Comparison of ENCODE assay signal across 1 cellular context in genomic region chr1:156176610-156177210, GRCh38.
TF ChIP-seq lines count a peak whose summit lies in the region.

No MANE protein-coding gene starts in this region.

TF ChIP-seq in HepG2, 621 proteins besides CTCF, POLR2A, EP300 and RAD21 (continues in another document):
- TF ChIP-seq FUBP1 (CRISPR knock-in tag; IDR thresholded peaks at IDR 0.05; ENCODE audit: borderline replicate concordance), result no peak
- TF ChIP-seq TARDBP (CRISPR knock-in tag; IDR thresholded peaks at IDR 0.05), result 0 out of 2 replicates have a peak, but pooled peaks have one; percentile 36
- TF ChIP-seq RBM22 (optimal IDR thresholded peaks at IDR 0.05; ENCODE audit: low read length), result no peak
- no peak for TF ChIP-seq HNRNPH1 (optimal IDR thresholded peaks at IDR 0.05; ENCODE audit: low read depth, low read length)
- no peak for TF ChIP-seq MTERF4 (CRISPR knock-in tag; IDR thresholded peaks at IDR 0.05)
- TF ChIP-seq CSRNP1 (CRISPR knock-in tag; IDR thresholded peaks at IDR 0.05), result no peak
- no peak for TF ChIP-seq KDM6A (CRISPR knock-in tag; IDR thresholded peaks at IDR 0.05; ENCODE audit: low read depth)
- TF ChIP-seq NRL (CRISPR knock-in tag; IDR thresholded peaks at IDR 0.05; ENCODE audit: borderline replicate concordance), result no peak
- no peak for TF ChIP-seq MTA3 (CRISPR knock-in tag; IDR thresholded peaks at IDR 0.05)
- TF ChIP-seq ZNF263 (CRISPR knock-in tag; IDR thresholded peaks at IDR 0.05), result peak; percentile 62; the same call in 1 of the 2 replicates
- TF ChIP-seq PLRG1 (conservative IDR thresholded peaks at IDR 0.05), result no peak
- TF ChIP-seq ZNF598 (CRISPR knock-in tag; IDR thresholded peaks at IDR 0.05; ENCODE audit: borderline replicate concordance), result peak; percentile 30; the same call in 1 of the 2 replicates
- TF ChIP-seq SNAI1 (CRISPR knock-in tag; IDR thresholded peaks at IDR 0.05; ENCODE audit: borderline replicate concordance), result no peak
- no peak for TF ChIP-seq TOE1 (CRISPR knock-in tag; IDR thresholded peaks at IDR 0.05)
- peak; percentile 100 for TF ChIP-seq ZNF543 (CRISPR knock-in tag; IDR thresholded peaks at IDR 0.05)
- TF ChIP-seq PATZ1 (CRISPR knock-in tag; IDR thresholded peaks at IDR 0.05), result no peak
- no peak for TF ChIP-seq ATRX (CRISPR knock-in tag; IDR thresholded peaks at IDR 0.05; ENCODE audit: borderline replicate concordance)
- TF ChIP-seq ZBTB37 (CRISPR knock-in tag; IDR thresholded peaks at IDR 0.05), result no peak
- TF ChIP-seq ZNF784 (CRISPR knock-in tag; IDR thresholded peaks at IDR 0.05; ENCODE audit: borderline replicate concordance), result no peak
- no peak for TF ChIP-seq TGIF2 (CRISPR knock-in tag; IDR thresholded peaks at IDR 0.05)
- TF ChIP-seq ZFX (CRISPR knock-in tag; IDR thresholded peaks at IDR 0.05; ENCODE audit: low read depth), result 0 out of 2 replicates have a peak, but pooled peaks have one; percentile 25
- TF ChIP-seq PRDM15 (CRISPR knock-in tag; IDR thresholded peaks at IDR 0.05), result no peak
- TF ChIP-seq ZNF557 (CRISPR knock-in tag; IDR thresholded peaks at IDR 0.05), result no peak
- TF ChIP-seq RERE (CRISPR knock-in tag; IDR thresholded peaks at IDR 0.05; ENCODE audit: low read depth), result no peak
- TF ChIP-seq CHCHD3 (CRISPR knock-in tag; IDR thresholded peaks at IDR 0.05), result no peak
- peak; percentile 77; the same call in 1 of the 2 replicates for TF ChIP-seq ZFP91 (CRISPR knock-in tag; IDR thresholded peaks at IDR 0.05; ENCODE audit: borderline replicate concordance)
- no peak for TF ChIP-seq ELK4 (CRISPR knock-in tag; IDR thresholded peaks at IDR 0.05; ENCODE audit: borderline replicate concordance)
- TF ChIP-seq YEATS4 (CRISPR knock-in tag; IDR thresholded peaks at IDR 0.05; ENCODE audit: borderline replicate concordance), result no peak
- 0 out of 2 replicates have a peak, but pooled peaks have one; percentile 33 for TF ChIP-seq ZNF280B (CRISPR knock-in tag; IDR thresholded peaks at IDR 0.05; ENCODE audit: borderline replicate concordance)
